ENCODE assay signal across 24 cellular contexts in genomic region chr1:47387921-47388509, GRCh38. TPM values are rescaled to one million over a fixed set of nuclear protein-coding genes. Genes with fewer than 3 reads are reported as not detected.
DNase-seq lines count a peak whose midpoint lies in the region; ATAC-seq and TF ChIP-seq lines count a peak whose summit lies in the region.
"Had no signal": no experiment of that assay in that cellular context is flagged by ENCODE, and none has a peak within 500 bp of the region (broad histone marks: within the 10 kb centered on the region; RNA-seq: fewer than 3 reads in every experiment).

No MANE protein-coding gene starts in this region.

- H3K18ac ChIP-seq in IMR-90 (ENCODE audit: low read depth, low read length) = no peak overlapping the region

- H2BK120ac ChIP-seq in IMR-90 (ENCODE audit: low read depth, low read length) = no peak overlapping the region

- no peak overlapping the region for H4K8ac ChIP-seq in IMR-90 (ENCODE audit: low read depth in 2 of 2, low read length in 2 of 2)

- no peak overlapping the region for H3K4me3 Mint-ChIP-seq in activated naive CD8-positive, alpha-beta T cell treated with anti-CD3 and anti-CD28 coated beads, Interleukin-2, amount 50 U/mL, for 24 hours
- H3K4me3 Mint-ChIP-seq in activated naive CD8-positive, alpha-beta T cell treated with anti-CD3 and anti-CD28 coated beads for 36 hours = no peak overlapping the region
- H3K4me3 Mint-ChIP-seq in activated T-cell treated with anti-CD3 and anti-CD28 coated beads, Interleukin-2, amount 50 U/mL, for 72 hours = no peak overlapping the region
- H3K4me3 Mint-ChIP-seq: activated CD4-positive, alpha-beta T cell treated with anti-CD3 and anti-CD28 coated beads, Interleukin-2, amount 10 ng/mL, durations not matched to agents 24 days and 14 days; activated naive CD4-positive, alpha-beta T cell treated with anti-CD3 and anti-CD28 coated beads for 36 hours; dendritic cell treated with granulocyte-macrophage colony-stimulating factor and Interleukin-4, amounts not matched to agents 40 ng/mL and 50 ng/mL, for 4 days; naive thymus-derived CD8-positive, alpha-beta T cell; stimulated activated naive B cell treated with anti-CD40 and anti-IgM and Interleukin-4, amounts not matched to agents 10 μg/mL and 1 μg/mL and 100 μg/mL, for 72 hours; T-helper 2 cell treated with Interferon-gamma antibody and Interleukin-4, amounts not matched to agents 5 μg/mL and 100 μg/mL, for 36 hours had no signal

- H3K79me1 ChIP-seq in IMR-90 (ENCODE audit: low read depth in 1 of 2, low read length in 2 of 2) = no peaks in the 10 kb centered on the region

- H4K20me1 ChIP-seq in IMR-90 (ENCODE audit: insufficient read depth, low read length) = peaks cover 8% of the 10 kb centered on the region; the same call in 1 of the 2 replicates

- H3K4ac ChIP-seq in IMR-90 (ENCODE audit: low read depth, low read length) = no peak overlapping the region

- TF ChIP-seq CTCF in IMR-90 (conservative IDR thresholded peaks at IDR 0.05; ENCODE audit: low read depth, low read length) = no peak

- H3K9ac ChIP-seq in IMR-90 (ENCODE audit: low read depth, low read length) = no peak overlapping the region

- H2BK20ac ChIP-seq in IMR-90 (ENCODE audit: low read depth, low read length) = no peak overlapping the region

- H2AFZ ChIP-seq in IMR-90 (replicated peaks; ENCODE audit: low read length, poor library complexity) = no peak overlapping the region

- peak overlapping the region; percentile 44 for H3K27ac Mint-ChIP-seq in activated naive CD8-positive, alpha-beta T cell treated with anti-CD3 and anti-CD28 coated beads, Interleukin-2, amount 50 U/mL, for 24 hours
- H3K27ac Mint-ChIP-seq in activated naive CD8-positive, alpha-beta T cell treated with anti-CD3 and anti-CD28 coated beads for 36 hours = no peak overlapping the region
- no peak overlapping the region for H3K27ac Mint-ChIP-seq in activated T-cell treated with anti-CD3 and anti-CD28 coated beads, Interleukin-2, amount 50 U/mL, for 72 hours
- H3K27ac Mint-ChIP-seq: activated CD4-positive, alpha-beta T cell treated with anti-CD3 and anti-CD28 coated beads, Interleukin-2, amount 10 ng/mL, durations not matched to agents 24 days and 14 days; activated naive CD4-positive, alpha-beta T cell treated with anti-CD3 and anti-CD28 coated beads for 36 hours; CD14-positive monocyte; dendritic cell treated with granulocyte-macrophage colony-stimulating factor and Interleukin-4, amounts not matched to agents 40 ng/mL and 50 ng/mL, for 4 days; stimulated activated naive B cell treated with anti-CD40 and anti-IgM and Interleukin-4, amounts not matched to agents 10 μg/mL and 1 μg/mL and 100 μg/mL, for 72 hours; T-helper 2 cell treated with Interferon-gamma antibody and Interleukin-4, amounts not matched to agents 5 μg/mL and 100 μg/mL, for 36 hours had no signal

- H3K4me2 ChIP-seq in IMR-90 (ENCODE audit: low read depth, low read length) = no peak overlapping the region; the same call in 1 of the 2 replicates

- BruUV-seq in IMR-90 (replicated peaks; lab: Mats Ljungman, UMichigan) = no TSS peak

- H2BK5ac ChIP-seq in IMR-90 (ENCODE audit: low read depth, low read length, poor library complexity, severe bottlenecking) = no peak overlapping the region

- peaks cover 2% of the 10 kb centered on the region; the same call in 1 of the 2 replicates for H3K4me1 ChIP-seq in IMR-90 (ENCODE audit: control insufficient read depth, insufficient read depth, low read length)
- H3K4me1 ChIP-seq: vagina had no signal

- no peaks in the 10 kb centered on the region; the same call in 1 of the 2 replicates for H3K27me3 ChIP-seq in IMR-90 (ENCODE audit: control insufficient read depth, insufficient read depth, low read length)
- H3K27me3 ChIP-seq: vagina had no signal

- CTCF ChIA-PET in IMR-90 (lab: Yijun Ruan, JAX) = interaction anchor here (0.6 to 2.4 kb wide), 20 partner anchors 10 to 338 kb away, joined by 3 to 13 read pairs (median 5); partner anchors contain the start of gene FOXD2

- intact Hi-C loops in IMR-90 (cut with micrococcal nuclease) (loop anchor here (1.0 to 2.0 kb wide), 5 partner anchors 36 to 338 kb away; no protein-coding TSS in a partner anchor), posterior vena cava (cut with DNase I) (no loop called here)

- no peak for TF ChIP-seq RAD21 in IMR-90 (IDR thresholded peaks at IDR 0.05; ENCODE audit: low read length)

- H4K5ac ChIP-seq in IMR-90 (ENCODE audit: low read depth, low read length) = no peak overlapping the region

- no peak overlapping the region for H2AK5ac ChIP-seq in IMR-90 (ENCODE audit: low read depth, low read length)

- no peaks in the 10 kb centered on the region for H3K9me3 ChIP-seq in IMR-90 (ENCODE audit: control insufficient read depth, insufficient read depth, low read length)
- H3K9me3 ChIP-seq: thoracic aorta, vagina had no signal

- H3K9me3 Mint-ChIP-seq in activated naive CD8-positive, alpha-beta T cell treated with anti-CD3 and anti-CD28 coated beads, Interleukin-2, amount 50 U/mL, for 24 hours = no peaks in the 10 kb centered on the region
- H3K9me3 Mint-ChIP-seq in activated naive CD8-positive, alpha-beta T cell treated with anti-CD3 and anti-CD28 coated beads for 36 hours = no peaks in the 10 kb centered on the region
- no peaks in the 10 kb centered on the region for H3K9me3 Mint-ChIP-seq in activated T-cell treated with anti-CD3 and anti-CD28 coated beads, Interleukin-2, amount 50 U/mL, for 72 hours
- H3K9me3 Mint-ChIP-seq: activated CD4-positive, alpha-beta T cell treated with anti-CD3 and anti-CD28 coated beads, Interleukin-2, amount 10 ng/mL, durations not matched to agents 24 days and 14 days; activated naive CD4-positive, alpha-beta T cell treated with anti-CD3 and anti-CD28 coated beads for 36 hours; CD14-positive monocyte; dendritic cell treated with granulocyte-macrophage colony-stimulating factor and Interleukin-4, amounts not matched to agents 40 ng/mL and 50 ng/mL, for 4 days; naive thymus-derived CD8-positive, alpha-beta T cell; stimulated activated naive B cell treated with anti-CD40 and anti-IgM and Interleukin-4, amounts not matched to agents 10 μg/mL and 1 μg/mL and 100 μg/mL, for 72 hours; T-helper 2 cell treated with Interferon-gamma antibody and Interleukin-4, amounts not matched to agents 5 μg/mL and 100 μg/mL, for 36 hours had no signal

- no peak for ATAC-seq in activated naive CD8-positive, alpha-beta T cell treated with anti-CD3 and anti-CD28 coated beads, Interleukin-2, amount 50 U/mL, for 24 hours
- peak; percentile 28 for ATAC-seq in IMR-90 (ENCODE audit: low read depth)
- ATAC-seq in activated T-cell treated with anti-CD3 and anti-CD28 coated beads, Interleukin-2, amount 50 U/mL, for 72 hours (replicated peaks in 1 of 2) = no peak
- ATAC-seq in GM21529 (IDR thresholded peaks at IDR 0.05; ENCODE audit: unreplicated experiment) = no peak

- H3K23ac ChIP-seq in IMR-90 (ENCODE audit: low read depth, low read length) = no peak overlapping the region

- no peak overlapping the region for H2BK15ac ChIP-seq in IMR-90 (ENCODE audit: low read depth, low read length)

- H3K36me3 Mint-ChIP-seq in activated naive CD8-positive, alpha-beta T cell treated with anti-CD3 and anti-CD28 coated beads, Interleukin-2, amount 50 U/mL, for 24 hours (ENCODE audit: low read depth) = no peaks in the 10 kb centered on the region
- H3K36me3 Mint-ChIP-seq in activated naive CD8-positive, alpha-beta T cell treated with anti-CD3 and anti-CD28 coated beads for 36 hours = peaks cover 5% of the 10 kb centered on the region
- H3K36me3 Mint-ChIP-seq in activated T-cell treated with anti-CD3 and anti-CD28 coated beads, Interleukin-2, amount 50 U/mL, for 72 hours (ENCODE audit: insufficient read depth in 2 of 2) = no peaks in the 10 kb centered on the region
- H3K36me3 Mint-ChIP-seq: naive thymus-derived CD8-positive, alpha-beta T cell had no signal

- H2AK9ac ChIP-seq in IMR-90 (replicated peaks; ENCODE audit: low read depth, low read length, poor library complexity) = no peak overlapping the region

- WGBS in IMR-90 (ENCODE audit: extremely low coverage in 2 of 2, insufficient read length in 1 of 2), 2 experiments = 0% methylated on average over 1 of the region's 6 CpGs; no CpG with 5 or more reads in 1 of the 2 experiments

- no peak overlapping the region for H3K4me3 ChIP-seq in IMR-90 (ENCODE audit: insufficient read depth, low read depth, low read length)
- H3K4me3 ChIP-seq: thoracic aorta, vagina had no signal

- DNase-seq in activated naive CD8-positive, alpha-beta T cell treated with anti-CD3 and anti-CD28 coated beads, Interleukin-2, amount 50 U/mL, for 24 hours = no peak
- no peak for DNase-seq in activated naive CD8-positive, alpha-beta T cell treated with anti-CD3 and anti-CD28 coated beads for 36 hours
- DNase-seq in IMR-90 (peak; percentile 30), fibroblast of peridontal ligament (ENCODE audit: extremely low read depth) (peak; percentile 93), posterior vena cava (ENCODE audit: low spot score) (peak; percentile 46), ecto neural progenitor cell (ENCODE audit: low spot score) (no peak)
- DNase-seq in activated T-cell treated with anti-CD3 and anti-CD28 coated beads, Interleukin-2, amount 50 U/mL, for 72 hours = no peak
- DNase-seq: GF-D8 had no signal

- no peak overlapping the region for H3K56ac ChIP-seq in IMR-90 (ENCODE audit: extremely low read depth, insufficient read depth, low read length)

- no peaks in the 10 kb centered on the region for H3K9me1 ChIP-seq in IMR-90 (ENCODE audit: insufficient read depth, low read length)

- no peak for TF ChIP-seq POLR2A in IMR-90 (IDR thresholded peaks at IDR 0.05; ENCODE audit: low read depth, low read length)

- POLR2A ChIA-PET in IMR-90 (lab: Charles Lee; ENCODE audit: unreplicated experiment) = no interaction called here

- in situ Hi-C loops in IMR-90 (cut with MboI; ENCODE audit: low sequenced_read_pairs) = loop anchor here (5.0 kb wide), 1 partner anchor 34 kb away; no protein-coding TSS in a partner anchor

- H3K27ac ChIP-seq in IMR-90 (ENCODE audit: insufficient read depth, low read length) = no peak overlapping the region
- H3K27ac ChIP-seq: thoracic aorta, vagina, VCaP had no signal

- peaks cover 8% of the 10 kb centered on the region for H3K27me3 Mint-ChIP-seq in activated naive CD8-positive, alpha-beta T cell treated with anti-CD3 and anti-CD28 coated beads, Interleukin-2, amount 50 U/mL, for 24 hours
- peaks cover 3% of the 10 kb centered on the region for H3K27me3 Mint-ChIP-seq in activated naive CD8-positive, alpha-beta T cell treated with anti-CD3 and anti-CD28 coated beads for 36 hours
- peaks cover 9% of the 10 kb centered on the region for H3K27me3 Mint-ChIP-seq in activated T-cell treated with anti-CD3 and anti-CD28 coated beads, Interleukin-2, amount 50 U/mL, for 72 hours (ENCODE audit: low read depth)

- no peaks in the 10 kb centered on the region for H3K36me3 ChIP-seq in IMR-90 (ENCODE audit: control insufficient read depth, insufficient read depth, low read length)
- H3K36me3 ChIP-seq: vagina had no signal

- dilution Hi-C loops in IMR-90 (cut with HindIII; ENCODE audit: low sequenced_read_pairs, unreplicated experiment) = no loop called here

- H4K91ac ChIP-seq in IMR-90 (ENCODE audit: insufficient read depth, low read depth, low read length) = no peak overlapping the region

- H3K4me1 Mint-ChIP-seq in activated naive CD8-positive, alpha-beta T cell treated with anti-CD3 and anti-CD28 coated beads, Interleukin-2, amount 50 U/mL, for 24 hours = no peaks in the 10 kb centered on the region
- no peaks in the 10 kb centered on the region for H3K4me1 Mint-ChIP-seq in activated naive CD8-positive, alpha-beta T cell treated with anti-CD3 and anti-CD28 coated beads for 36 hours
- no peaks in the 10 kb centered on the region for H3K4me1 Mint-ChIP-seq in activated T-cell treated with anti-CD3 and anti-CD28 coated beads, Interleukin-2, amount 50 U/mL, for 72 hours (ENCODE audit: low read depth)
- H3K4me1 Mint-ChIP-seq: activated CD4-positive, alpha-beta T cell treated with anti-CD3 and anti-CD28 coated beads, Interleukin-2, amount 10 ng/mL, durations not matched to agents 24 days and 14 days; CD14-positive monocyte; stimulated activated naive B cell treated with anti-CD40 and anti-IgM and Interleukin-4, amounts not matched to agents 10 μg/mL and 1 μg/mL and 100 μg/mL, for 72 hours had no signal

- H3K14ac ChIP-seq in IMR-90 (replicated peaks; ENCODE audit: low read depth, low read length) = no peak overlapping the region

RNA-seq across cellular contexts. Expression of gene FOXE3, which starts 28.1 kb away (rescaled TPM):
- not detected for total RNA-seq in activated naive CD8-positive, alpha-beta T cell treated with anti-CD3 and anti-CD28 coated beads for 36 hours
- total RNA-seq in IMR-90 (2012; rRNA removed) (not detected in 2 replicates), posterior vena cava (under 1 TPM in 1 of 2 donors, not detected in 1; 0.10 TPM)
- polyA plus RNA-seq in IMR-90 (2012; rRNA removed) = 0.12 TPM in 1 of 2 replicates, not detected in the other
- 0.03 and 0.13 TPM in 2 replicates for polyA plus RNA-seq in IMR-90 (2012; cell fraction: cytosol; rRNA removed)
- polyA plus RNA-seq in IMR-90 (2012; cell fraction: nucleus; rRNA removed; ENCODE audit: low replicate concordance) = 0.03 and 0.18 TPM in 2 replicates
- total RNA-seq in activated T-cell treated with anti-CD3 and anti-CD28 coated beads, Interleukin-2, amount 50 U/mL, for 72 hours = not detected
- total RNA-seq: activated CD4-positive, alpha-beta T cell treated with anti-CD3 and anti-CD28 coated beads, Interleukin-2, amount 10 ng/mL, durations not matched to agents 24 days and 14 days; activated naive CD4-positive, alpha-beta T cell treated with anti-CD3 and anti-CD28 coated beads for 36 hours; aorta; fibroblast of villous mesenchyme; left cardiac atrium; LHCN-M2; naive thymus-derived CD8-positive, alpha-beta T cell; omental fat pad; vagina had no signal
- polyA plus RNA-seq: aorta; CD14-positive monocyte; naive thymus-derived CD8-positive, alpha-beta T cell had no signal

RNA-seq across cellular contexts. Expression of gene FOXD2, which starts 49.8 kb away (rescaled TPM):
- under 1 TPM in 1 of 2 experiments, not detected in 1; 0.04 TPM for total RNA-seq in activated naive CD8-positive, alpha-beta T cell treated with anti-CD3 and anti-CD28 coated beads for 36 hours
- total RNA-seq in IMR-90 (2012; rRNA removed) (under 0.01 TPM in 2 replicates), posterior vena cava (under 1 TPM; 0.19 to 0.37 TPM)
- 0.03 and 0.04 TPM in 2 replicates for polyA plus RNA-seq in IMR-90 (2012; rRNA removed)
- 0.03 and 0.10 TPM in 2 replicates for polyA plus RNA-seq in IMR-90 (2012; cell fraction: cytosol; rRNA removed)
- polyA plus RNA-seq in IMR-90 (2012; cell fraction: nucleus; rRNA removed; ENCODE audit: low replicate concordance) = 0.10 and 0.17 TPM in 2 replicates
- under 1 TPM; 0.14 to 0.28 TPM for total RNA-seq in activated T-cell treated with anti-CD3 and anti-CD28 coated beads, Interleukin-2, amount 50 U/mL, for 72 hours

RNA-seq across cellular contexts. Expression of gene CMPK1, which starts 54.4 kb away (rescaled TPM):
- 100 to 1,000 TPM; 101 to 102 TPM for total RNA-seq in activated naive CD8-positive, alpha-beta T cell treated with anti-CD3 and anti-CD28 coated beads for 36 hours
- total RNA-seq in IMR-90 (2012; rRNA removed) = 23.1 and 75.3 TPM in 2 replicates
- polyA plus RNA-seq in IMR-90 (2012; rRNA removed) = 24.0 and 31.9 TPM in 2 replicates
- 9.1 and 14.8 TPM in 2 replicates for polyA plus RNA-seq in IMR-90 (2012; cell fraction: cytosol; rRNA removed)
- 5.9 and 9.6 TPM in 2 replicates for polyA plus RNA-seq in IMR-90 (2012; cell fraction: nucleus; rRNA removed; ENCODE audit: low replicate concordance)
- 100 to 1,000 TPM; 109 to 127 TPM for total RNA-seq in posterior vena cava
- total RNA-seq in activated T-cell treated with anti-CD3 and anti-CD28 coated beads, Interleukin-2, amount 50 U/mL, for 72 hours = 100 to 1,000 TPM; 108 to 117 TPM

Comparison
In these comparisons a context has a peak if more than half of its experiments do, and no peak if none do; other contexts are left out.
1. DNase-seq: peak in IMR-90 (single experiment), fibroblast of peridontal ligament (single experiment) and posterior vena cava (single experiment); none in activated naive CD8-positive, alpha-beta T cell treated with anti-CD3 and anti-CD28 coated beads, Interleukin-2, amount 50 U/mL, for 24 hours (single experiment), activated naive CD8-positive, alpha-beta T cell treated with anti-CD3 and anti-CD28 coated beads for 36 hours (single experiment), ecto neural progenitor cell (single experiment) and activated T-cell treated with anti-CD3 and anti-CD28 coated beads, Interleukin-2, amount 50 U/mL, for 72 hours (0 of 2).